In the genomic region with DNA sequence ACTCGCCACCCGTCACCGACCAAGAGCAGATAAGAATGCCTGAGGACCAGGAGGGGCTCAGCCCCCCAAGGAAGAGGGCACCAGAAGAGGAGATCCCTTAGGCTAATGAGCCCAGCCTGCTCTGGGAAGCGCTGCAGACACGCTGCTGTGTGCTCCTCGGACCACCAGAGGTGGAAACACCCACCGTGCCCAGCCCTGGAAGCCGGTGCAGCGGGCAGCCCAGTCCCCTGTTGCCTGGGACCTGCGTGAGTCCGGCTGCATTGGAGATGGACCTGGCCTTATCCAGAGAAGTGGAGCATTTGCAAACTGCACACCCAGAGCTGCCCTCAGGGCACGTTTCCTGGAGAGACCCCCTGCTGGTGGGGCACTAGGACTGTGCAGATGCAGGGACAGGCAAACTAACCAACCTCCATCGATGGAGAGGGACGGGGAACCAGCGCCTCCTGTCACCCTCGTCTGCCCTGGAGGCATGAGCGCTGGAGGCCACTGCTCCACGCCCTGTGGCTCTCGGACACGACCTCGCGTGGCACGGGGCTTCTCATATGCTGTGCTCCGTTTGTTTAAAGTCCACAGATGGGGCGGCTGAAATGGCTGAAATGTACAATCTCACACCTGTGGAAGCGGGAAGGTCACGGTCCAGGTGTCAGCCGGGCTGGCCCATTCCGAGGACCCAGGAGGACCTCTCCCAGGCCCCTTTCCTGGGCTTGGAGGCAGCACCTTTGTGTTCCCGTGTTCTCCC, we compare ENCODE assay signal across 1 cellular context.
TF ChIP-seq lines count a peak whose summit lies in the region.

No MANE protein-coding gene starts in this region.

TF ChIP-seq in GM12878, 131 proteins besides CTCF, POLR2A, EP300 and RAD21:
- TF ChIP-seq SPI1 (IDR thresholded peaks at IDR 0.05; ENCODE audit: borderline replicate concordance, insufficient read depth, low read depth, low read length) = no peak
- no peak for TF ChIP-seq ZNF207 (IDR thresholded peaks at IDR 0.05; ENCODE audit: borderline replicate concordance)
- no peak for TF ChIP-seq PAX5 (IDR thresholded peaks at IDR 0.05; ENCODE audit: borderline replicate concordance, low read depth, low read length)
- no peak for TF ChIP-seq ESRRA (IDR thresholded peaks at IDR 0.05; ENCODE audit: low read length)
- no peak for TF ChIP-seq STAT1 (conservative IDR thresholded peaks at IDR 0.05)
- no peak for TF ChIP-seq SIN3A (IDR thresholded peaks at IDR 0.05; ENCODE audit: low read depth, low read length)
- TF ChIP-seq, protein P1, sequence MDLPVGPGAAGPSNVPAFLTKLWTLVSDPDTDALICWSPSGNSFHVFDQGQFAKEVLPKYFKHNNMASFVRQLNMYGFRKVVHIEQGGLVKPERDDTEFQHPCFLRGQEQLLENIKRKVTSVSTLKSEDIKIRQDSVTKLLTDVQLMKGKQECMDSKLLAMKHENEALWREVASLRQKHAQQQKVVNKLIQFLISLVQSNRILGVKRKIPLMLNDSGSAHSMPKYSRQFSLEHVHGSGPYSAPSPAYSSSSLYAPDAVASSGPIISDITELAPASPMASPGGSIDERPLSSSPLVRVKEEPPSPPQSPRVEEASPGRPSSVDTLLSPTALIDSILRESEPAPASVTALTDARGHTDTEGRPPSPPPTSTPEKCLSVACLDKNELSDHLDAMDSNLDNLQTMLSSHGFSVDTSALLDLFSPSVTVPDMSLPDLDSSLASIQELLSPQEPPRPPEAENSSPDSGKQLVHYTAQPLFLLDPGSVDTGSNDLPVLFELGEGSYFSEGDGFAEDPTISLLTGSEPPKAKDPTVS (IDR thresholded peaks at IDR 0.05; ENCODE audit: low read depth, low read length) = no peak
- no peak for TF ChIP-seq FOS (IDR thresholded peaks at IDR 0.05; ENCODE audit: borderline replicate concordance, extremely low read depth, insufficient read length)
- TF ChIP-seq CHD2 (IDR thresholded peaks at IDR 0.05; ENCODE audit: borderline replicate concordance, low read depth, low read length) = no peak
